In the genomic region with DNA sequence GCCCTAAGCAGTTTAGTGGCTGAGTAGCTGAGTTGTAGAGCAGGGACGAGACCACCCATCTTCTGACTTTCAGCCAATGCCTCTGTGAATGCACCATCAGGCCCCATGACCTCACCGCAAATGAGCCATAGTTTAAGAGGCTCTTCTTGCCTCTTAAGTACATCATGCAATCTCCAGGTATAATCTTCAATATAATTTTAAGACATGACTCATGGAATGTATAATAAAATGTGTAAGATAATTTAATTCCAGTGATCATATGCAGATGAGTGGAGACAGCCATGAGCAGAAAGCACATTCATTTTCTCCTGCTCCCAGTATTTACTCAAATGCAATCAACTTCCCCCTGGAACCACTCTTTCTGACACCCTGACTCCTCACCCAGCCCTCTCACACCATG, we compare ENCODE assay signal across 19 cellular contexts.
"Had no signal": no experiment of that assay in that cellular context is flagged by ENCODE, and none has a peak within 500 bp of the region (broad histone marks: within the 10 kb centered on the region; RNA-seq: fewer than 3 reads in every experiment).

No MANE protein-coding gene starts in this region.

- H3K27ac ChIP-seq: RWPE1 had no signal

- ATAC-seq: Panc1 had no signal

- DNase-seq: KBM-7, MM.1S, NCI-H1048, NCI-H1105, NCI-H1417, NCI-H1436 treated with DMSO at 0.1 percent for 48 hours, NCI-H1694, NCI-H187 treated with DMSO at 0.1 percent for 48 hours, NCI-H2029 treated with DMSO at 0.1 percent for 48 hours, NCI-H2171, NCI-H226, NCI-H446, NCI-H510A, NCI-H524 treated with DMSO at 0.1 percent for 48 hours, NCI-H69, NCI-H774, SHP77 had no signal
